In the genomic region with DNA sequence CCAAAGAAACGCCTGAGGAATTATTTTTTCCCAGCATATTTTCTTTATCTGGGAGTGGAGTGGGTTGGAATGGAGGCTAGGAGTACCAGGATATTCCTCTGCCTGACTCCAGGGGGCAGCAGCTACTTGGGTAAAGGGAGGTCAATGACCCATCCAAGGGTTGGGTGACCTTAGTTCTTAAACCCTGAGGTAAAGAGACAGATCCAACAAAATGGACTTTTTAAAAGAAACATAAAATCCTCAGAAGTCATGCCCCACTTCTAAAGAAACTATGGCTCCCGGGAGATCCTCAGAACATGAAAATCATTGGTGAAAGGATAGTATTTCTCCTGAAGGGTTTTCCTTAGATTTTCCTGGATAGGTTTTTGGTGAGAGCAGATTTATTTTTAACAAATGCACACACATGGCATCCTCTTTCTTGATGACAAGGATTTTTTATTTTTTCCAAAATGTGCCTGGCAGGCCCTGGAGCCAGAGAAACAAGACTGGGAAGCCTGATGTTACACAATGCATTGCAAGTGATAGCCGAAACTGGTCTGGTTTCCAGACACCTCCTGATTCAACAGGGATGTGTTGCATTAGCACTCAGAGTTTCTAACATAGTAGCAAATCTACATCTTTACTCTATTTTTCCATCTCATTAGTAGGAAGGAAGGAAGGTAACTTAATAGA, we compare ENCODE assay signal across 8 cellular contexts.
DNase-seq lines count a peak whose midpoint lies in the region; ATAC-seq, FAIRE-seq and TF ChIP-seq lines count a peak whose summit lies in the region.

No MANE protein-coding gene starts in this region.

- H3K36me3 ChIP-seq in GM23248 (ENCODE audit: low read depth): no peaks in the 10 kb centered on the region
- H3K36me3 ChIP-seq in HepG2 (replicated peaks in 1 of 2; ENCODE audit: control insufficient read depth in 1 of 2, insufficient read depth in 2 of 2, low read length in 2 of 2): no peaks in the 10 kb centered on the region
- no peaks in the 10 kb centered on the region for H3K36me3 ChIP-seq in CD8-positive, alpha-beta memory T cell (ENCODE audit: insufficient read depth, low read length)

- H3K4me3 Mint-ChIP-seq in CD8-positive, alpha-beta memory T cell: no peak overlapping the region

- no peak for TF ChIP-seq EP300 in HepG2 (IDR thresholded peaks at IDR 0.05; ENCODE audit: low read depth in 2 of 2, low read length in 2 of 2)
- no peak for TF ChIP-seq EP300 in HepG2 (CRISPR knock-in tag; IDR thresholded peaks at IDR 0.05; ENCODE audit: borderline replicate concordance)

- H3K27me3 Mint-ChIP-seq in CD8-positive, alpha-beta memory T cell: no peaks in the 10 kb centered on the region

- TF ChIP-seq POLR2A in HepG2 (IDR thresholded peaks at IDR 0.05; ENCODE audit: insufficient read depth in 1 of 2, low read depth in 2 of 2, low read length in 2 of 2): no peak

- intact Hi-C loops in HepG2 (cut with micrococcal nuclease; ENCODE audit: unreplicated experiment): loop anchor here (1.0 to 10.0 kb wide), 7 partner anchors 137 to 1290 kb away; no protein-coding TSS in a partner anchor

- H3K79me2 ChIP-seq in GM23248 (ENCODE audit: insufficient read depth) (no peaks in the 10 kb centered on the region), HepG2 (ENCODE audit: insufficient read depth, low read length) (no peaks in the 10 kb centered on the region)

- no peaks in the 10 kb centered on the region for H3K4me1 Mint-ChIP-seq in CD8-positive, alpha-beta memory T cell

- DNase-seq in COR-L47 (lab: John Stamatoyannopoulos, UW): peak; percentile 20
- DNase-seq in GM23248: peak; percentile 68
- peak; percentile 6 to 53 for DNase-seq in NCI-H524 (lab: John Stamatoyannopoulos, UW)
- peak; percentile 80 for DNase-seq in cerebellar cortex (ENCODE audit: low spot score)
- DNase-seq in HepG2 (ENCODE audit: low spot score): peak; percentile 62
- peak; percentile 63 for DNase-seq in urothelium cell line (ENCODE audit: low spot score)
- no peak for DNase-seq in activated gamma-delta T cell (lab: John Stamatoyannopoulos, UW)
- no peak for DNase-seq in CD8-positive, alpha-beta memory T cell

- CTCF ChIA-PET in HepG2 (lab: Yijun Ruan, JAX; ENCODE audit: low intra/inter-chr PET ratio, low total read pairs): interaction anchor here (1.5 kb wide), 1 partner anchor 530 kb away, joined by 25 read pairs; no protein-coding TSS in a partner anchor
- CTCF ChIA-PET in CD8-positive, alpha-beta memory T cell (lab: Charles Lee): no interaction called here

- H3K9me2 ChIP-seq in GM23248 (ENCODE audit: insufficient read depth): no peaks in the 10 kb centered on the region

- peaks cover 18% of the 10 kb centered on the region for H3K27me3 ChIP-seq in GM23248 (replicated peaks; ENCODE audit: insufficient read depth)
- H3K27me3 ChIP-seq in HepG2 (ENCODE audit: control insufficient read depth in 1 of 2, insufficient read depth in 2 of 2, low read length in 2 of 2): no peaks in the 10 kb centered on the region
- H3K27me3 ChIP-seq in CD8-positive, alpha-beta memory T cell (ENCODE audit: insufficient read depth, low read length, poor library complexity, severe bottlenecking): no peaks in the 10 kb centered on the region

- peaks cover 4 to 37% (median 8%) of the 10 kb centered on the region in 5 donors for H3K9me3 Mint-ChIP-seq in CD8-positive, alpha-beta memory T cell

- no peak overlapping the region; the same call in 1 of the 2 replicates for H3K9ac ChIP-seq in GM23248
- no peak overlapping the region for H3K9ac ChIP-seq in HepG2 (ENCODE audit: insufficient read depth, low read depth, low read length)

- in situ Hi-C loops in GM23248 (cut with MboI) (no loop called here), HepG2 (cut with HindIII; ENCODE audit: extremely low pct_ligation_motif_present, low pct_unique_long_range_greater_than_20kb) (loop anchor here (5.0 kb wide), 1 partner anchor 531 kb away; no protein-coding TSS in a partner anchor)

- 9 to 10% methylated on average over 3 of the region's 3 CpGs for WGBS in GM23248 (ENCODE audit: low coverage in 1 of 2, low lambda C conversion rate in 2 of 2, missing lambda C conversion rate in 2 of 2), 2 experiments
- WGBS in HepG2 (ENCODE audit: low lambda C conversion rate): 18% methylated on average over 3 of the region's 3 CpGs

- POLR2A ChIA-PET in HepG2 (lab: Yijun Ruan, JAX): no interaction called here
- POLR2A ChIA-PET in CD8-positive, alpha-beta memory T cell (lab: Charles Lee): no interaction called here

- H3K4me2 ChIP-seq in GM23248 (ENCODE audit: unreplicated experiment) (peak overlapping the region; percentile 74), HepG2 (ENCODE audit: low read depth, low read length) (no peak overlapping the region)

- ATAC-seq in HepG2: peak; percentile 99

- peak; percentile 89 for TF ChIP-seq CTCF in HepG2 (CRISPR knock-in tag; IDR thresholded peaks at IDR 0.05)

- no peaks in the 10 kb centered on the region for H3K36me3 Mint-ChIP-seq in CD8-positive, alpha-beta memory T cell

- H3K27ac Mint-ChIP-seq in CD8-positive, alpha-beta memory T cell: no peak overlapping the region

- H3K27ac ChIP-seq in GM23248 (no peak overlapping the region), HepG2 (ENCODE audit: extremely low read length, insufficient read depth, low read length) (no peak overlapping the region)
- H3K27ac ChIP-seq in CD8-positive, alpha-beta memory T cell (ENCODE audit: low read depth, low read length): no peak overlapping the region

- peak overlapping the region; percentile 72 for H2AFZ ChIP-seq in GM23248
- no peak overlapping the region for H2AFZ ChIP-seq in HepG2 (ENCODE audit: low read length)

- H3K4me1 ChIP-seq in GM23248 (ENCODE audit: insufficient read depth): peaks cover 5% of the 10 kb centered on the region; the same call in 1 of the 2 replicates
- H3K4me1 ChIP-seq in HepG2 (ENCODE audit: insufficient read depth, low read length): no peaks in the 10 kb centered on the region
- H3K4me1 ChIP-seq in CD8-positive, alpha-beta memory T cell (ENCODE audit: insufficient read depth, low read length): no peaks in the 10 kb centered on the region

- TF ChIP-seq RAD21 in HepG2 (CRISPR knock-in tag; IDR thresholded peaks at IDR 0.05): peak; percentile 87

- peak overlapping the region; percentile 63 for H3K4me3 ChIP-seq in GM23248
- H3K4me3 ChIP-seq in HepG2 (replicated peaks in 1 of 3; ENCODE audit: insufficient read depth in 1 of 3, low read depth in 2 of 3, low read length in 3 of 3): no peak overlapping the region
- no peak overlapping the region for H3K4me3 ChIP-seq in CD8-positive, alpha-beta memory T cell (ENCODE audit: low read length)

- peak; percentile 91 for FAIRE-seq in HepG2 (lab: Jason Lieb, UNC)
- no peak for FAIRE-seq in urothelium cell line (lab: Jason Lieb, UNC)

- H3K9me3 ChIP-seq in GM23248 (ENCODE audit: low read depth) (no peaks in the 10 kb centered on the region), HepG2 (ENCODE audit: low read length) (no peaks in the 10 kb centered on the region)
- H3K9me3 ChIP-seq in CD8-positive, alpha-beta memory T cell (ENCODE audit: low read length): no peaks in the 10 kb centered on the region

- H3F3A ChIP-seq in GM23248 (ENCODE audit: insufficient read depth): no peaks in the 10 kb centered on the region

- H4K20me1 ChIP-seq in GM23248 (ENCODE audit: insufficient read depth) (no peaks in the 10 kb centered on the region), HepG2 (ENCODE audit: insufficient read depth, low read length) (no peaks in the 10 kb centered on the region)

- BruUV-seq in HepG2 (replicated peaks; lab: Mats Ljungman, UMichigan): no TSS peak

TF ChIP-seq in HepG2, 621 proteins besides CTCF, POLR2A, EP300 and RAD21 (continues in another document):
- TF ChIP-seq ZNF251 (CRISPR knock-in tag; IDR thresholded peaks at IDR 0.05) (no peak), FOSL2 (CRISPR knock-in tag; IDR thresholded peaks at IDR 0.05) (0 out of 2 replicates have a peak, but pooled peaks have one; percentile 10), NFKBIZ (CRISPR knock-in tag; IDR thresholded peaks at IDR 0.05) (0 out of 2 replicates have a peak, but pooled peaks have one; percentile 46), ZNF317 (CRISPR knock-in tag; IDR thresholded peaks at IDR 0.05) (0 out of 2 replicates have a peak, but pooled peaks have one; percentile 6), ZNF503 (CRISPR knock-in tag; IDR thresholded peaks at IDR 0.05) (no peak), CEBPB (IDR thresholded peaks at IDR 0.05; ENCODE audit: borderline replicate concordance, low read depth, low read length) (peak; percentile 42; the same call in 1 of the 2 replicates), ATAD3A (CRISPR knock-in tag; IDR thresholded peaks at IDR 0.05) (no peak), RBM39 (IDR thresholded peaks at IDR 0.05; ENCODE audit: low read depth, low read length, poor library complexity, severe bottlenecking) (no peak)
- TF ChIP-seq, protein P1, sequence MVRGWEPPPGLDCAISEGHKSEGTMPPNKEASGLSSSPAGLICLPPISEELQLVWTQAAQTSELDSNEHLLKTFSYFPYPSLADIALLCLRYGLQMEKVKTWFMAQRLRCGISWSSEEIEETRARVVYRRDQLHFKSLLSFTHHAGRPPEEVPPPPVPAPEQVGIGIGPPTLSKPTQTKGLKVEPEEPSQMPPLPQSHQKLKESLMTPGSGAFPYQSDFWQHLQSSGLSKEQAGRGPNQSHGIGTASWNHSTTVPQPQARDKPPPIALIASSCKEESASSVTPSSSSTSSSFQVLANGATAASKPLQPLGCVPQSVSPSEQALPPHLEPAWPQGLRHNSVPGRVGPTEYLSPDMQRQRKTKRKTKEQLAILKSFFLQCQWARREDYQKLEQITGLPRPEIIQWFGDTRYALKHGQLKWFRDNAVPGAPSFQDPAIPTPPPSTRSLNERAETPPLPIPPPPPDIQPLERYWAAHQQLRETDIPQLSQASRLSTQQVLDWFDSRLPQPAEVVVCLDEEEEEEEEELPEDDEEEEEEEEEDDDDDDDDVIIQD (CRISPR knock-in tag; IDR thresholded peaks at IDR 0.05; ENCODE audit: low read depth): 0 out of 2 replicates have a peak, but pooled peaks have one; percentile 15
- TF ChIP-seq, protein P2, sequence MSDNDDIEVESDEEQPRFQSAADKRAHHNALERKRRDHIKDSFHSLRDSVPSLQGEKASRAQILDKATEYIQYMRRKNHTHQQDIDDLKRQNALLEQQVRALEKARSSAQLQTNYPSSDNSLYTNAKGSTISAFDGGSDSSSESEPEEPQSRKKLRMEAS (IDR thresholded peaks at IDR 0.05): no peak

Comparison
In these comparisons a context has a peak if more than half of its experiments do, and no peak if none do; other contexts are left out.
1. DNase-seq: peak in COR-L47 (single experiment), GM23248 (single experiment), NCI-H524 (2 of 2), cerebellar cortex (single experiment), HepG2 (single experiment) and urothelium cell line (single experiment); none in activated gamma-delta T cell (single experiment) and CD8-positive, alpha-beta memory T cell (0 of 5).